In genomic region chr12:132429932-132430643, GRCh38 we compare ENCODE assay signal across 8 cellular contexts. TPM values are rescaled to one million over a fixed set of nuclear protein-coding genes. Genes with fewer than 3 reads are reported as not detected.
A peak's percentile ranks its signal among the peaks of the same experiment; 100 is the strongest.
DNase-seq lines count a peak whose midpoint lies in the region; ATAC-seq and TF ChIP-seq lines count a peak whose summit lies in the region.

No MANE protein-coding gene starts in this region.

- peaks cover 0 to 19% (median 14%) of the 10 kb centered on the region in 4 donors for H3K4me1 ChIP-seq in sigmoid colon

- DNase-seq in GM12865 (ENCODE audit: low read depth) (peak; percentile 63), NCI-H446 treated with DMSO at 0.1 percent for 48 hours (lab: John Stamatoyannopoulos, UW) (peak; percentile 16), fibroblast of villous mesenchyme (ENCODE audit: low read depth) (peak; percentile 3), sigmoid colon (no peak), putamen (ENCODE audit: low spot score) (no peak)
- peak; percentile 31 to 48 for DNase-seq in activated CD4-positive, alpha-beta T cell treated with anti-CD3 and anti-CD28 coated beads, Interleukin-2, amount 50 U/mL, for 4 hours
- peak in 2 of 3 experiments; percentile 10 to 37 for DNase-seq in stimulated activated CD4-positive, alpha-beta T cell treated with anti-CD3 and anti-CD28 coated beads, TNF-alpha, amount 100 ng/mL, for 24 hours (ENCODE audit: low read depth in 3 of 3)

- ATAC-seq in HG03135 (IDR thresholded peaks at IDR 0.05; ENCODE audit: unreplicated experiment): peak; percentile 80

- TF ChIP-seq POLR2A in sigmoid colon (IDR thresholded peaks at IDR 0.05): no peak

- 3 to 11% methylated on average over 25 of the region's 25 CpGs for WGBS in sigmoid colon, 2 donors

- peaks cover 0 to 82% (median 60%) of the 10 kb centered on the region in 3 donors for H3K27me3 ChIP-seq in sigmoid colon

- intact Hi-C loops in sigmoid colon (cut with DNase I): no loop called here

- no peak overlapping the region for H3K27ac ChIP-seq in sigmoid colon

- TF ChIP-seq CTCF in GM12865 (IDR thresholded peaks at IDR 0.05; ENCODE audit: insufficient read depth, low read depth, low read length, missing control alignments): no peak
- TF ChIP-seq CTCF in fibroblast of villous mesenchyme (IDR thresholded peaks at IDR 0.05; ENCODE audit: insufficient read depth, low read depth, low read length): no peak
- TF ChIP-seq CTCF in sigmoid colon (IDR thresholded peaks at IDR 0.05): no peak

- no peaks in the 10 kb centered on the region for H3K36me3 ChIP-seq in sigmoid colon

- H3K9me3 ChIP-seq in sigmoid colon: no peaks in the 10 kb centered on the region

- H3K4me3 ChIP-seq in GM12865 (ENCODE audit: low read depth, low read length) (no peak overlapping the region), fibroblast of villous mesenchyme (ENCODE audit: low read depth, low read length) (no peak overlapping the region), sigmoid colon (no peak overlapping the region)

- no peak for TF ChIP-seq EP300 in sigmoid colon (IDR thresholded peaks at IDR 0.05)

RNA-seq across cellular contexts. Expression of gene FBRSL1, which starts 59.9 kb away (rescaled TPM):
- total RNA-seq in fibroblast of villous mesenchyme (3.9 and 42.5 TPM in 2 replicates), sigmoid colon (10 to 100 TPM in 2 of 4 donors, 1 to 10 TPM in 2; 3.9 to 14.7 (median 7.7) TPM)
- 10 to 100 TPM in 2 of 3 donors, 1 to 10 TPM in 1; 8.4 to 37.0 (median 10.6) TPM for polyA plus RNA-seq in sigmoid colon

Comparison
In these comparisons a context has a peak if more than half of its experiments do, and no peak if none do; other contexts are left out.
1. DNase-seq: peak in GM12865 (single experiment), NCI-H446 treated with DMSO at 0.1 percent for 48 hours (single experiment), activated CD4-positive, alpha-beta T cell treated with anti-CD3 and anti-CD28 coated beads, Interleukin-2, amount 50 U/mL, for 4 hours (2 of 2), fibroblast of villous mesenchyme (single experiment) and stimulated activated CD4-positive, alpha-beta T cell treated with anti-CD3 and anti-CD28 coated beads, TNF-alpha, amount 100 ng/mL, for 24 hours (2 of 3); none in sigmoid colon (single experiment) and putamen (single experiment).